Comparison of ENCODE assay signal across 26 cellular contexts in genomic region chr2:49043405-49043982, GRCh38.
"Had no signal": no experiment of that assay in that cellular context is flagged by ENCODE, and none has a peak within 500 bp of the region (broad histone marks: within the 10 kb centered on the region; RNA-seq: fewer than 3 reads in every experiment).

No MANE protein-coding gene starts in this region.

- H3K9me3 Mint-ChIP-seq: mesothelial cell of epicardium; neural crest cell; stimulated activated memory B cell treated with anti-CD40 and anti-IgM and Interleukin-4, amounts not matched to agents 10 μg/mL and 1 μg/mL and 100 μg/mL, for 72 hours; stimulated activated naive CD8-positive, alpha-beta T cell treated with anti-CD3 and anti-CD28 coated beads, Interleukin-15, amount 100 ng/mL, for 72 hours; type B pancreatic cell had no signal

- H3K9me3 ChIP-seq: left ventricle myocardium inferior, neutrophil, right atrium auricular region, right lobe of liver, tibial nerve, vagina had no signal

- H3K36me3 ChIP-seq: left ventricle myocardium inferior, neutrophil, right atrium auricular region, right lobe of liver, tibial nerve, vagina had no signal

- H3K4me1 ChIP-seq: right lobe of liver, tibial nerve, vagina had no signal

- H3K4me1 Mint-ChIP-seq: naive B cell; natural killer cell; stimulated activated memory B cell treated with anti-CD40 and anti-IgM and Interleukin-4, amounts not matched to agents 10 μg/mL and 1 μg/mL and 100 μg/mL, for 72 hours; stimulated activated naive CD8-positive, alpha-beta T cell treated with anti-CD3 and anti-CD28 coated beads, Interleukin-15, amount 100 ng/mL, for 72 hours had no signal

- H3K36me3 Mint-ChIP-seq: mesothelial cell of epicardium; naive B cell; natural killer cell; stimulated activated memory B cell treated with anti-CD40 and anti-IgM and Interleukin-4, amounts not matched to agents 10 μg/mL and 1 μg/mL and 100 μg/mL, for 72 hours; type B pancreatic cell had no signal

- H3K27ac ChIP-seq: hepatocyte, left ventricle myocardium inferior, neutrophil, right atrium auricular region, right lobe of liver, tibial nerve, vagina had no signal

- H3K27ac Mint-ChIP-seq: mesothelial cell of epicardium; naive B cell; natural killer cell; progenitor cell of endocrine pancreas; stimulated activated memory B cell treated with anti-CD40 and anti-IgM and Interleukin-4, amounts not matched to agents 10 μg/mL and 1 μg/mL and 100 μg/mL, for 72 hours; stimulated activated naive CD8-positive, alpha-beta T cell treated with anti-CD3 and anti-CD28 coated beads, Interleukin-15, amount 100 ng/mL, for 72 hours; type B pancreatic cell had no signal

- H3K79me2 ChIP-seq: hepatocyte had no signal

- H3K27me3 ChIP-seq: neutrophil, right atrium auricular region, right lobe of liver, tibial nerve, vagina had no signal

- ATAC-seq: natural killer cell; right lobe of liver; stimulated activated memory B cell treated with anti-CD40 and anti-IgM and Interleukin-4, amounts not matched to agents 10 μg/mL and 1 μg/mL and 100 μg/mL, for 72 hours; stimulated activated naive CD8-positive, alpha-beta T cell treated with anti-CD3 and anti-CD28 coated beads, Interleukin-15, amount 100 ng/mL, for 72 hours had no signal

- DNase-seq: islet precursor cell; left ventricle myocardium inferior; mesendoderm; naive B cell; natural killer cell; occipital lobe; right lobe of liver; stimulated activated CD4-positive, alpha-beta T cell treated with anti-CD3 and anti-CD28 coated beads, Interleukin-1b, Interleukin-23, amount 100 ng/mL, for 48 hours; stimulated activated CD4-positive, alpha-beta T cell treated with anti-CD3 and anti-CD28 coated beads, Interleukin-2, amount 100 ng/mL, for 48 hours; stimulated activated CD4-positive, alpha-beta T cell treated with anti-CD3 and anti-CD28 coated beads, Interleukin-4, amount 100 ng/mL, for 4 hours; stimulated activated CD8-positive, alpha-beta memory T cell treated with anti-CD3 and anti-CD28 coated beads, Interleukin-4, amount 100 ng/mL, for 48 hours; stimulated activated naive CD4-positive, alpha-beta T cell treated with Interleukin-2 at 50 U/mL for 16 hours; stimulated activated naive CD8-positive, alpha-beta T cell treated with anti-CD3 and anti-CD28 coated beads, Interleukin-15, amount 100 ng/mL, for 72 hours; substantia nigra had no signal

- H2AFZ ChIP-seq: hepatocyte had no signal

- H3K4me3 ChIP-seq: hepatocyte, left ventricle myocardium inferior, lung, right atrium auricular region, right lobe of liver, smooth muscle cell, tibial nerve, vagina had no signal

- H3K27me3 Mint-ChIP-seq: naive B cell; progenitor cell of endocrine pancreas; stimulated activated memory B cell treated with anti-CD40 and anti-IgM and Interleukin-4, amounts not matched to agents 10 μg/mL and 1 μg/mL and 100 μg/mL, for 72 hours; stimulated activated naive CD8-positive, alpha-beta T cell treated with anti-CD3 and anti-CD28 coated beads, Interleukin-15, amount 100 ng/mL, for 72 hours had no signal

- H3K4me3 Mint-ChIP-seq: mesothelial cell of epicardium; naive B cell; natural killer cell; neural crest cell; stimulated activated memory B cell treated with anti-CD40 and anti-IgM and Interleukin-4, amounts not matched to agents 10 μg/mL and 1 μg/mL and 100 μg/mL, for 72 hours; stimulated activated naive CD8-positive, alpha-beta T cell treated with anti-CD3 and anti-CD28 coated beads, Interleukin-15, amount 100 ng/mL, for 72 hours; type B pancreatic cell had no signal

- H3K4me2 ChIP-seq: hepatocyte, smooth muscle cell had no signal
